ENCODE assay signal across 17 cellular contexts in the genomic region with DNA sequence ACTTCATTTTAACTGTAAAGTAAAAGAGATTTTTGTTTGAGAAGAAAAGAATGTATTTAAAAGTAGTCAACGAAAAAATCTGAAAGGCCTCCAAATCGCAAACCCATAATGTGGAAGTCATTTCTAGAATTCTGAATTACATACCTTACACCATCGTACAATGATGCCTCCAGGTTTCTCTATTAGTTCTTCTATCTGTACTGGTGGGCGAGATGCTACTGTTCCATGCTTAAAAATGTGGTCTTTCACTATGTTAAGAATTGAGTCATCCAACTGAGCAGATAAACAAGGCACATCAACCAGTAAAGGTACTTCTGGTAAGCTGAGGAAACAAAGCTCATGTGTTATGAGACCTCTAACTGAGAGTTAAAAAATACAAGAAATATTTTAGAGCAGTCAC. TPM values are rescaled to one million over a fixed set of nuclear protein-coding genes. Genes with fewer than 3 reads are reported as not detected.
DNase-seq lines count a peak whose midpoint lies in the region; ATAC-seq and TF ChIP-seq lines count a peak whose summit lies in the region.
"Had no signal": no experiment of that assay in that cellular context is flagged by ENCODE, and none has a peak within 500 bp of the region (broad histone marks: within the 10 kb centered on the region; RNA-seq: fewer than 3 reads in every experiment).

No MANE protein-coding gene starts in this region.

- TF ChIP-seq EP300 in SK-N-SH (IDR thresholded peaks at IDR 0.05; ENCODE audit: borderline replicate concordance in 1 of 2, low read depth in 1 of 2, low read length in 1 of 2), result no peak

- 98% methylated on average over 4 of the region's 4 CpGs for WGBS in SK-N-SH (ENCODE audit: low lambda C conversion rate)

- peaks cover 16% of the 10 kb centered on the region for H3K4me1 Mint-ChIP-seq in activated CD4-positive, alpha-beta memory T cell treated with anti-CD3 and anti-CD28 coated beads, Interleukin-2, amount 10 ng/mL, durations not matched to agents 7 days and 5 days
- peaks cover 0 to 19% of the 10 kb centered on the region in 2 donors for H3K4me1 Mint-ChIP-seq in effector memory CD8-positive, alpha-beta T cell (ENCODE audit: low read depth in 2 of 2)
- H3K4me1 Mint-ChIP-seq: H9 had no signal

- DNase-seq in SK-N-SH (no peak), GM13976 (ENCODE audit: low spot score) (peak; percentile 44)
- DNase-seq in activated CD4-positive, alpha-beta memory T cell treated with anti-CD3 and anti-CD28 coated beads, Interleukin-2, amount 10 ng/mL, durations not matched to agents 7 days and 5 days, result no peak
- DNase-seq in effector memory CD8-positive, alpha-beta T cell, result no peak
- DNase-seq: 8988T, H9, lower lobe of right lung, NCI-H1417 treated with DMSO at 0.1 percent for 48 hours, NCI-H748 treated with DMSO at 0.1 percent for 48 hours, OCI-M1, SHP77 treated with DMSO at 0.1 percent for 48 hours, upper lobe of right lung had no signal

- peaks cover 47% of the 10 kb centered on the region for H3F3A ChIP-seq in SK-N-SH (replicated peaks; ENCODE audit: insufficient read depth)

- H3K36me3 Mint-ChIP-seq in activated CD4-positive, alpha-beta memory T cell treated with anti-CD3 and anti-CD28 coated beads, Interleukin-2, amount 10 ng/mL, durations not matched to agents 7 days and 5 days (ENCODE audit: low read depth), result peaks cover 59% of the 10 kb centered on the region
- peaks cover 94% of the 10 kb centered on the region for H3K36me3 Mint-ChIP-seq in effector memory CD8-positive, alpha-beta T cell (ENCODE audit: insufficient read depth)

- no peaks in the 10 kb centered on the region for H3K9me3 Mint-ChIP-seq in activated CD4-positive, alpha-beta memory T cell treated with anti-CD3 and anti-CD28 coated beads, Interleukin-2, amount 10 ng/mL, durations not matched to agents 7 days and 5 days
- H3K9me3 Mint-ChIP-seq in effector memory CD8-positive, alpha-beta T cell, result no peaks in the 10 kb centered on the region
- H3K9me3 Mint-ChIP-seq: H9 had no signal

- H2AFZ ChIP-seq in SK-N-SH (ENCODE audit: low read depth), result no peak overlapping the region

- ATAC-seq in SK-N-SH treated with all-trans-retinoic acid at 6 μM for 48 hours (no peak), HG03280 (IDR thresholded peaks at IDR 0.05; ENCODE audit: unreplicated experiment) (no peak), HG02623 (IDR thresholded peaks at IDR 0.05; ENCODE audit: unreplicated experiment) (no peak), HG03469 (IDR thresholded peaks at IDR 0.05; ENCODE audit: unreplicated experiment) (no peak)
- no peak for ATAC-seq in effector memory CD8-positive, alpha-beta T cell (replicated peaks)
- ATAC-seq: lower lobe of right lung, sciatic nerve, upper lobe of right lung had no signal

- TF ChIP-seq RAD21 in SK-N-SH (IDR thresholded peaks at IDR 0.05; ENCODE audit: low read length), result no peak

- in situ Hi-C loops in GM13976 (cut with MboI; ENCODE audit: low sequenced_read_pairs, unreplicated experiment), result no loop called here

- no peaks in the 10 kb centered on the region for H3K27me3 Mint-ChIP-seq in activated CD4-positive, alpha-beta memory T cell treated with anti-CD3 and anti-CD28 coated beads, Interleukin-2, amount 10 ng/mL, durations not matched to agents 7 days and 5 days
- no peaks in the 10 kb centered on the region for H3K27me3 Mint-ChIP-seq in effector memory CD8-positive, alpha-beta T cell

- no peaks in the 10 kb centered on the region for H3K27me3 ChIP-seq in SK-N-SH (ENCODE audit: insufficient read depth)
- H3K27me3 ChIP-seq: upper lobe of right lung had no signal

- no peak overlapping the region for H3K4me3 ChIP-seq in SK-N-SH (ENCODE audit: low read depth in 2 of 2, low read length in 1 of 2)
- H3K4me3 ChIP-seq: lower lobe of right lung, upper lobe of right lung had no signal

- H3K9me3 ChIP-seq in SK-N-SH, result no peaks in the 10 kb centered on the region
- H3K9me3 ChIP-seq: lower lobe of right lung, upper lobe of right lung had no signal

- H3K9me2 ChIP-seq in SK-N-SH, result no peaks in the 10 kb centered on the region

- no peaks in the 10 kb centered on the region for H3K4me1 ChIP-seq in SK-N-SH (ENCODE audit: control insufficient read depth in 1 of 2, insufficient read depth in 2 of 2, low read depth in 1 of 2, low read length in 1 of 2)
- H3K4me1 ChIP-seq: lower lobe of right lung, upper lobe of right lung had no signal

- H3K4me3 Mint-ChIP-seq in activated CD4-positive, alpha-beta memory T cell treated with anti-CD3 and anti-CD28 coated beads, Interleukin-2, amount 10 ng/mL, durations not matched to agents 7 days and 5 days, result no peak overlapping the region
- no peak overlapping the region for H3K4me3 Mint-ChIP-seq in effector memory CD8-positive, alpha-beta T cell
- H3K4me3 Mint-ChIP-seq: H9 had no signal

- TF ChIP-seq CTCF in SK-N-SH (IDR thresholded peaks at IDR 0.05) (no peak), GM13976 (IDR thresholded peaks at IDR 0.05; ENCODE audit: borderline replicate concordance, control extremely low read depth, extremely low read depth, insufficient read depth, missing control alignments) (no peak)

- H3K9ac ChIP-seq in SK-N-SH, result no peak overlapping the region

- no peak overlapping the region for H3K4me2 ChIP-seq in SK-N-SH

- peak overlapping the region; percentile 38 for H3K27ac Mint-ChIP-seq in activated CD4-positive, alpha-beta memory T cell treated with anti-CD3 and anti-CD28 coated beads, Interleukin-2, amount 10 ng/mL, durations not matched to agents 7 days and 5 days
- H3K27ac Mint-ChIP-seq in effector memory CD8-positive, alpha-beta T cell, result peak overlapping the region; percentile 59 to 79

- H3K27ac ChIP-seq in SK-N-SH (ENCODE audit: low read depth in 2 of 2, low read length in 1 of 2), result no peak overlapping the region
- H3K27ac ChIP-seq: lower lobe of right lung, upper lobe of right lung had no signal

- peaks cover 17 to 56% of the 10 kb centered on the region in 2 experiments for H3K36me3 ChIP-seq in SK-N-SH (replicated peaks in 1 of 2; ENCODE audit: control insufficient read depth in 1 of 2, insufficient read depth in 2 of 2, low read length in 1 of 2)

- no peaks in the 10 kb centered on the region for H4K20me1 ChIP-seq in SK-N-SH (ENCODE audit: insufficient read depth)

- 0 out of 2 replicates have a peak, but pooled peaks cover 4% of the 10 kb centered on the region for H3K79me2 ChIP-seq in SK-N-SH (ENCODE audit: insufficient read depth)

- POLR2A ChIA-PET in SK-N-SH (lab: Yijun Ruan, JAX), result no interaction called here
- POLR2A ChIA-PET in activated CD4-positive, alpha-beta memory T cell treated with anti-CD3 and anti-CD28 coated beads, Interleukin-2, amount 10 ng/mL, durations not matched to agents 7 days and 5 days (lab: Charles Lee), result interaction anchor here (1.5 to 3.3 kb wide), 2 partner anchors 13 to 29 kb away, joined by 8 to 16 read pairs; a partner anchor contains a TSS

- CTCF ChIA-PET in SK-N-SH (lab: Yijun Ruan, JAX), result interaction anchor here (1.6 kb wide), 1 partner anchor 14 kb away, joined by 4 read pairs; no protein-coding TSS in a partner anchor
- CTCF ChIA-PET in activated CD4-positive, alpha-beta memory T cell treated with anti-CD3 and anti-CD28 coated beads, Interleukin-2, amount 10 ng/mL, durations not matched to agents 7 days and 5 days (lab: Charles Lee), result interaction anchor here (1.1 to 2.1 kb wide), 3 partner anchors 10 to 30 kb away, joined by 5 to 9 read pairs (median 7); a partner anchor contains a TSS

TF ChIP-seq in SK-N-SH, 30 proteins besides CTCF, POLR2A, EP300 and RAD21:
- TF ChIP-seq EZH2phosphoT487 (IDR thresholded peaks at IDR 0.05; ENCODE audit: borderline replicate concordance, low read depth) (no peak), JUND (IDR thresholded peaks at IDR 0.05) (no peak), POLR2AphosphoS5 (IDR thresholded peaks at IDR 0.05; ENCODE audit: low read depth, low read length) (peak; percentile 17; the same call in 1 of the 2 replicates)

TF ChIP-seq in SK-N-SH treated with all-trans-retinoic acid at 6 μM for 48 hours, 23 proteins besides CTCF, POLR2A, EP300 and RAD21 (continues in another document):
- TF ChIP-seq OSR1 (CRISPR knock-in tag; IDR thresholded peaks at IDR 0.05), result no peak
- no peak for TF ChIP-seq SNAI2 (CRISPR knock-in tag; IDR thresholded peaks at IDR 0.05)
- TF ChIP-seq BACH2 (CRISPR knock-in tag; IDR thresholded peaks at IDR 0.05; ENCODE audit: borderline replicate concordance), result no peak
- TF ChIP-seq ZC3H10 (CRISPR knock-in tag; IDR thresholded peaks at IDR 0.05), result no peak
- no peak for TF ChIP-seq ESRRG (CRISPR knock-in tag; IDR thresholded peaks at IDR 0.05)
- no peak for TF ChIP-seq ZNF565 (CRISPR knock-in tag; conservative IDR thresholded peaks at IDR 0.05; ENCODE audit: low read depth)
- no peak for TF ChIP-seq PPARA (CRISPR knock-in tag; IDR thresholded peaks at IDR 0.05; ENCODE audit: borderline replicate concordance)
- TF ChIP-seq ARNTL (CRISPR knock-in tag; IDR thresholded peaks at IDR 0.05; ENCODE audit: borderline replicate concordance, low read depth), result no peak
- TF ChIP-seq GLIS3 (CRISPR knock-in tag; IDR thresholded peaks at IDR 0.05), result no peak
- TF ChIP-seq, protein P1, sequence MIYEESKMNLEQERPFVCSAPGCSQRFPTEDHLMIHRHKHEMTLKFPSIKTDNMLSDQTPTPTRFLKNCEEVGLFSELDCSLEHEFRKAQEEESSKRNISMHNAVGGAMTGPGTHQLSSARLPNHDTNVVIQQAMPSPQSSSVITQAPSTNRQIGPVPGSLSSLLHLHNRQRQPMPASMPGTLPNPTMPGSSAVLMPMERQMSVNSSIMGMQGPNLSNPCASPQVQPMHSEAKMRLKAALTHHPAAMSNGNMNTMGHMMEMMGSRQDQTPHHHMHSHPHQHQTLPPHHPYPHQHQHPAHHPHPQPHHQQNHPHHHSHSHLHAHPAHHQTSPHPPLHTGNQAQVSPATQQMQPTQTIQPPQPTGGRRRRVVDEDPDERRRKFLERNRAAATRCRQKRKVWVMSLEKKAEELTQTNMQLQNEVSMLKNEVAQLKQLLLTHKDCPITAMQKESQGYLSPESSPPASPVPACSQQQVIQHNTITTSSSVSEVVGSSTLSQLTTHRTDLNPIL (CRISPR knock-in tag; IDR thresholded peaks at IDR 0.05; ENCODE audit: low read depth), result no peak
- TF ChIP-seq ZNF70 (CRISPR knock-in tag; IDR thresholded peaks at IDR 0.05), result no peak
- no peak for TF ChIP-seq TOX (CRISPR knock-in tag; IDR thresholded peaks at IDR 0.05; ENCODE audit: borderline replicate concordance)

RNA-seq across cellular contexts. Expression of a gene that starts 28.5 kb away (rescaled TPM):
- 10.9 and 13.9 TPM in 2 replicates for polyA plus RNA-seq in SK-N-SH (2012; rRNA removed)
- polyA plus RNA-seq in SK-N-SH (2012; cell fraction: cytosol; rRNA removed), result 15.6 and 16.6 TPM in 2 replicates
- 5.2 and 9.1 TPM in 2 replicates for polyA plus RNA-seq in SK-N-SH (2012; cell fraction: nucleus; rRNA removed)
- 10 to 100 TPM; 70.1 to 76.2 TPM for total RNA-seq in activated CD4-positive, alpha-beta memory T cell treated with anti-CD3 and anti-CD28 coated beads, Interleukin-2, amount 10 ng/mL, durations not matched to agents 7 days and 5 days

RNA-seq across cellular contexts. Expression of a gene that starts 35.8 kb away (rescaled TPM):
- polyA plus RNA-seq in SK-N-SH (2012; rRNA removed), result 0.66 and 0.75 TPM in 2 replicates
- polyA plus RNA-seq in SK-N-SH (2012; cell fraction: cytosol; rRNA removed), result 0.73 and 0.77 TPM in 2 replicates
- polyA plus RNA-seq in SK-N-SH (2012; cell fraction: nucleus; rRNA removed), result 1.2 and 1.8 TPM in 2 replicates
- total RNA-seq in activated CD4-positive, alpha-beta memory T cell treated with anti-CD3 and anti-CD28 coated beads, Interleukin-2, amount 10 ng/mL, durations not matched to agents 7 days and 5 days, result 10 to 100 TPM; 24.0 to 26.7 TPM
